Comparison of ENCODE assay signal across 13 cellular contexts in genomic region chr14:25032092-25032784, GRCh38. TPM values are rescaled to one million over a fixed set of nuclear protein-coding genes. Genes with fewer than 3 reads are reported as not detected.
DNase-seq lines count a peak whose midpoint lies in the region; ATAC-seq and TF ChIP-seq lines count a peak whose summit lies in the region.
"Had no signal": no experiment of that assay in that cellular context is flagged by ENCODE, and none has a peak within 500 bp of the region (broad histone marks: within the 10 kb centered on the region; RNA-seq: fewer than 3 reads in every experiment).

No MANE protein-coding gene starts in this region.

- no peaks in the 10 kb centered on the region for H3K36me3 ChIP-seq in PC-3 (ENCODE audit: low read depth, low read length)
- H3K36me3 ChIP-seq: spleen had no signal

- no peak overlapping the region for H3K4me3 ChIP-seq in PC-3 (ENCODE audit: low read length)
- H3K4me3 ChIP-seq: GM23248, spleen had no signal

- H3K9me2 ChIP-seq in PC-3 (replicated peaks; ENCODE audit: low read length) = no peaks in the 10 kb centered on the region

- BruUV-seq in PC-3 (replicated peaks; lab: Mats Ljungman, UMichigan) = no TSS peak

- no peaks in the 10 kb centered on the region for H3K9me3 ChIP-seq in PC-3 (ENCODE audit: low read length)
- H3K9me3 ChIP-seq: spleen had no signal

- no peak overlapping the region for H3K27ac ChIP-seq in PC-3 (ENCODE audit: low read length)
- H3K27ac ChIP-seq: GM23248, spleen had no signal

- H3K9ac ChIP-seq in PC-3 (ENCODE audit: low read length) = no peak overlapping the region
- H3K9ac ChIP-seq: GM23248 had no signal

- no peaks in the 10 kb centered on the region for H3K4me1 ChIP-seq in PC-3 (ENCODE audit: insufficient read depth, low read length)
- H3K4me1 ChIP-seq: spleen had no signal

- in situ Hi-C loops in Caki2 (cut with HindIII; ENCODE audit: low pct_unique_long_range_greater_than_20kb, low sequenced_read_pairs) = no loop called here

- H3K4me2 ChIP-seq in PC-3 (ENCODE audit: low read length) = no peak overlapping the region

- H3F3A ChIP-seq in PC-3 (ENCODE audit: low read length, unreplicated experiment) = no peaks in the 10 kb centered on the region

- H3K79me2 ChIP-seq in PC-3 (ENCODE audit: low read length) = no peaks in the 10 kb centered on the region

- intact Hi-C loops in PC-3 (cut with micrococcal nuclease) = no loop called here

- DNase-seq in Caki2 (ENCODE audit: low read depth) (peak; percentile 54), GM20000 (ENCODE audit: low spot score) (no peak), PC-3 (no peak), iPS-NIHi11 (ENCODE audit: low spot score) (peak; percentile 28), NCI-H187 (lab: John Stamatoyannopoulos, UW) (no peak), NCI-H524 treated with DMSO at 0.1 percent for 48 hours (lab: John Stamatoyannopoulos, UW) (no peak)
- DNase-seq: activated gamma-delta T cell treated with Interleukin-2 at 50 U/mL for 16 hours, GM23248, left ventricle myocardium superior, spleen had no signal

- TF ChIP-seq CTCF in GM20000 (IDR thresholded peaks at IDR 0.05; ENCODE audit: extremely low read depth, missing control alignments) (peak; percentile 19), PC-3 (conservative IDR thresholded peaks at IDR 0.05; ENCODE audit: low read depth, low read length) (peak; percentile 38; the same call in 1 of the 2 replicates)

- no peak for ATAC-seq in PC-3
- no peak for ATAC-seq in HG03135 (IDR thresholded peaks at IDR 0.05; ENCODE audit: unreplicated experiment)
- ATAC-seq in HG03432 (IDR thresholded peaks at IDR 0.05; ENCODE audit: unreplicated experiment) = no peak
- ATAC-seq: left ventricle myocardium superior had no signal

- H4K20me1 ChIP-seq in PC-3 (ENCODE audit: low read length) = no peaks in the 10 kb centered on the region

- POLR2A ChIA-PET in PC-3 (lab: Charles Lee; ENCODE audit: unreplicated experiment) = no interaction called here

- no peak overlapping the region for H2AFZ ChIP-seq in PC-3 (ENCODE audit: low read length)
- H2AFZ ChIP-seq: GM23248 had no signal

- CTCF ChIA-PET in PC-3 (lab: Charles Lee) = no interaction called here

- H3K27me3 ChIP-seq in PC-3 (ENCODE audit: low read length) = no peaks in the 10 kb centered on the region
- H3K27me3 ChIP-seq: spleen had no signal

RNA-seq across cellular contexts. Expression of gene STXBP6, which starts 17.7 kb away (rescaled TPM):
- 12.0 and 14.9 TPM in 2 replicates for total RNA-seq in Caki2 (2014; rRNA removed; shearing (Covaris generic); ENCODE audit: low replicate concordance)
- 0.40 TPM in 1 of 2 replicates, not detected in the other for total RNA-seq in PC-3 (2014; rRNA removed)
- total RNA-seq: T-helper 1 cell treated with Interleukin-12 subunit alpha and Interleukin-12 subunit beta and Interleukin-4 antibody, amounts not matched to agents 30 ng/mL and 1 ng/mL, for 36 hours had no signal

Comparison
In these comparisons a context has a peak if more than half of its experiments do, and no peak if none do; other contexts are left out.
1. DNase-seq: peak in Caki2 (single experiment) and iPS-NIHi11 (single experiment); none in GM20000 (single experiment), PC-3 (single experiment), NCI-H187 (0 of 2) and NCI-H524 treated with DMSO at 0.1 percent for 48 hours (single experiment).